In genomic region chr3:51997172-51997571, GRCh38 we compare ENCODE assay signal across 23 cellular contexts. TPM values are rescaled to one million over a fixed set of nuclear protein-coding genes. Genes with fewer than 3 reads are reported as not detected.
A peak's percentile ranks its signal among the peaks of the same experiment; 100 is the strongest.
DNase-seq lines count a peak whose midpoint lies in the region; ATAC-seq, FAIRE-seq and TF ChIP-seq lines count a peak whose summit lies in the region.
"Had no signal": no experiment of that assay in that cellular context is flagged by ENCODE, and none has a peak within 500 bp of the region (broad histone marks: within the 10 kb centered on the region; RNA-seq: fewer than 3 reads in every experiment).

No MANE protein-coding gene starts in this region.

- CTCF ChIA-PET in activated CD4-positive, alpha-beta T cell treated with anti-CD3 and anti-CD28 coated beads for 36 hours (lab: Charles Lee): interaction anchor here (1.4 kb wide), 1 partner anchor 342 kb away, joined by 6 read pairs; no protein-coding TSS in a partner anchor
- CTCF ChIA-PET in CD8-positive, alpha-beta memory T cell (lab: Charles Lee): no interaction called here
- CTCF ChIA-PET in K562 (lab: Yijun Ruan, JAX; ENCODE audit: low intra/inter-chr PET ratio): no interaction called here

- peak overlapping the region; percentile 1 for H3K27ac Mint-ChIP-seq in activated CD4-positive, alpha-beta T cell treated with anti-CD3 and anti-CD28 coated beads for 36 hours
- H3K27ac Mint-ChIP-seq in CD8-positive, alpha-beta memory T cell: peak overlapping the region in 3 of 8 donors; percentile 25 to 81 (median 33)
- peak overlapping the region; percentile 23 to 39 for H3K27ac Mint-ChIP-seq in natural killer cell
- H3K27ac Mint-ChIP-seq: activated naive CD4-positive, alpha-beta T cell treated with anti-CD3 and anti-CD28 coated beads for 36 hours had no signal

- in situ Hi-C loops in K562 (cut with MboI): no loop called here

- TF ChIP-seq RAD21 in K562 (CRISPR knock-in tag; conservative IDR thresholded peaks at IDR 0.05 in 1 of 2, IDR thresholded peaks at IDR 0.05 in 1 of 2): no peak

- TF ChIP-seq POLR2A in K562 (conservative IDR thresholded peaks at IDR 0.05): no peak

- H3K36me3 ChIP-seq in CD8-positive, alpha-beta memory T cell (ENCODE audit: insufficient read depth, low read length): peaks cover 17% of the 10 kb centered on the region
- peaks cover 30% of the 10 kb centered on the region for H3K36me3 ChIP-seq in K562 (ENCODE audit: control insufficient read depth, insufficient read depth, low read length)

- TF ChIP-seq EP300 in K562 (IDR thresholded peaks at IDR 0.05; ENCODE audit: low read length): no peak

- no peaks in the 10 kb centered on the region for H3K27me3 Mint-ChIP-seq in activated CD4-positive, alpha-beta T cell treated with anti-CD3 and anti-CD28 coated beads for 36 hours
- peaks cover 0 to 1% of the 10 kb centered on the region in 2 donors for H3K27me3 Mint-ChIP-seq in CD8-positive, alpha-beta memory T cell
- peaks cover 0 to 4% of the 10 kb centered on the region in 2 donors for H3K27me3 Mint-ChIP-seq in natural killer cell (ENCODE audit: low read depth in 2 of 2)
- H3K27me3 Mint-ChIP-seq: stimulated activated naive CD8-positive, alpha-beta T cell treated with anti-CD3 and anti-CD28 coated beads, Interleukin-15, Interleukin-2, amounts not matched to agents 100 ng/mL and 50 ng/mL, for 24 hours had no signal

- H3K79me2 ChIP-seq in K562 (ENCODE audit: control insufficient read depth, insufficient read depth, low read length): peaks cover 34% of the 10 kb centered on the region

- POLR2A ChIA-PET in activated CD4-positive, alpha-beta T cell treated with anti-CD3 and anti-CD28 coated beads for 36 hours (lab: Charles Lee): no interaction called here
- POLR2A ChIA-PET in CD8-positive, alpha-beta memory T cell (lab: Charles Lee): no interaction called here
- POLR2A ChIA-PET in K562 (lab: Yijun Ruan, JAX): no interaction called here

- peak overlapping the region; percentile 5 for H3K4me3 Mint-ChIP-seq in activated CD4-positive, alpha-beta T cell treated with anti-CD3 and anti-CD28 coated beads for 36 hours
- peak overlapping the region in 6 of 7 donors; percentile 49 to 79 (median 62) for H3K4me3 Mint-ChIP-seq in CD8-positive, alpha-beta memory T cell
- H3K4me3 Mint-ChIP-seq in natural killer cell: peak overlapping the region; percentile 70
- H3K4me3 Mint-ChIP-seq: activated naive CD4-positive, alpha-beta T cell treated with anti-CD3 and anti-CD28 coated beads for 36 hours; stimulated activated naive CD8-positive, alpha-beta T cell treated with anti-CD3 and anti-CD28 coated beads, Interleukin-15, Interleukin-2, amounts not matched to agents 100 ng/mL and 50 ng/mL, for 24 hours had no signal

- FAIRE-seq in K562 (lab: Jason Lieb, UNC): no peak

- BruUV-seq in K562 (replicated peaks; lab: Mats Ljungman, UMichigan): no TSS peak

- no peaks in the 10 kb centered on the region for H3K9me3 ChIP-seq in CD8-positive, alpha-beta memory T cell (ENCODE audit: low read length)
- 0 out of 2 replicates have a peak, but pooled peaks cover 3% of the 10 kb centered on the region for H3K9me3 ChIP-seq in K562 (replicated peaks; ENCODE audit: control insufficient read depth, insufficient read depth, low read depth, low read length)
- H3K9me3 ChIP-seq: colonic mucosa, heart right ventricle had no signal

- 75% methylated on average over 2 of the region's 2 CpGs for WGBS in K562 (ENCODE audit: insufficient coverage, low coverage, missing lambda C conversion rate)

- H3K9me3 Mint-ChIP-seq in activated CD4-positive, alpha-beta T cell treated with anti-CD3 and anti-CD28 coated beads for 36 hours (ENCODE audit: low read depth): no peaks in the 10 kb centered on the region
- no peaks in the 10 kb centered on the region for H3K9me3 Mint-ChIP-seq in CD8-positive, alpha-beta memory T cell
- H3K9me3 Mint-ChIP-seq in natural killer cell: no peaks in the 10 kb centered on the region
- H3K9me3 Mint-ChIP-seq: activated naive CD4-positive, alpha-beta T cell treated with anti-CD3 and anti-CD28 coated beads for 36 hours; stimulated activated naive CD8-positive, alpha-beta T cell treated with anti-CD3 and anti-CD28 coated beads, Interleukin-15, Interleukin-2, amounts not matched to agents 100 ng/mL and 50 ng/mL, for 24 hours had no signal

- H3K36me3 Mint-ChIP-seq in activated CD4-positive, alpha-beta T cell treated with anti-CD3 and anti-CD28 coated beads for 36 hours (ENCODE audit: low read depth): peaks cover 35% of the 10 kb centered on the region
- H3K36me3 Mint-ChIP-seq in CD8-positive, alpha-beta memory T cell: peaks cover 3 to 35% (median 5%) of the 10 kb centered on the region in 3 donors
- no peaks in the 10 kb centered on the region for H3K36me3 Mint-ChIP-seq in natural killer cell

- ATAC-seq in activated CD4-positive, alpha-beta T cell treated with anti-CD3 and anti-CD28 coated beads for 36 hours: no peak
- no peak for ATAC-seq in K562
- ATAC-seq in natural killer cell: no peak
- no peak for ATAC-seq in HG03520 (IDR thresholded peaks at IDR 0.05; ENCODE audit: unreplicated experiment)
- ATAC-seq in GM18498 (IDR thresholded peaks at IDR 0.05; ENCODE audit: unreplicated experiment): no peak
- ATAC-seq: heart right ventricle had no signal

- TF ChIP-seq CTCF in K562 (IDR thresholded peaks at IDR 0.05 in 2 of 3, conservative IDR thresholded peaks at IDR 0.05 in 1 of 3; ENCODE audit: insufficient read depth in 2 of 3, low read depth in 1 of 3, low read length in 3 of 3) (no peak), natural killer cell (IDR thresholded peaks at IDR 0.05) (no peak)

- intact Hi-C loops in activated CD4-positive, alpha-beta T cell treated with anti-CD3 and anti-CD28 coated beads for 36 hours (cut with DNase I, micrococcal nuclease): loop anchor here (5.0 to 10.0 kb wide), 5 partner anchors 225 to 1645 kb away; partner anchors contain the start of genes CYB561D2 (in 1 of the 2), DCP1A (in 1 of the 2), MANF (in 1 of the 2) and NPRL2 (in 1 of the 2)
- intact Hi-C loops in K562 (cut with micrococcal nuclease) (no loop called here), natural killer cell (cut with micrococcal nuclease) (no loop called here)

- H3K4me3 ChIP-seq in CD8-positive, alpha-beta memory T cell (ENCODE audit: low read length): no peak overlapping the region
- no peak overlapping the region for H3K4me3 ChIP-seq in K562
- H3K4me3 ChIP-seq: colonic mucosa, heart right ventricle, lung had no signal

- H3K4me1 Mint-ChIP-seq in activated CD4-positive, alpha-beta T cell treated with anti-CD3 and anti-CD28 coated beads for 36 hours: peaks cover 25% of the 10 kb centered on the region
- peaks cover 35 to 47% (median 45%) of the 10 kb centered on the region in 3 donors for H3K4me1 Mint-ChIP-seq in CD8-positive, alpha-beta memory T cell
- H3K4me1 Mint-ChIP-seq in natural killer cell: peaks cover 23 to 41% of the 10 kb centered on the region in 2 donors

- H3K4me2 ChIP-seq in K562 (ENCODE audit: insufficient read depth, low read length): no peak overlapping the region

- H3K4me1 ChIP-seq in CD8-positive, alpha-beta memory T cell (ENCODE audit: insufficient read depth, low read length): peaks cover 26% of the 10 kb centered on the region
- H3K4me1 ChIP-seq in K562 (replicated peaks in 1 of 2; ENCODE audit: control insufficient read depth in 2 of 2, insufficient read depth in 2 of 2, low read length in 2 of 2): peaks cover 32 to 43% of the 10 kb centered on the region in 2 experiments

- no peaks in the 10 kb centered on the region for H3K27me3 ChIP-seq in CD8-positive, alpha-beta memory T cell (ENCODE audit: insufficient read depth, low read length, poor library complexity, severe bottlenecking)
- H3K27me3 ChIP-seq in K562 (ENCODE audit: control insufficient read depth in 2 of 2, insufficient read depth in 2 of 2, low read length in 2 of 2): no peaks in the 10 kb centered on the region
- H3K27me3 ChIP-seq: colonic mucosa, heart right ventricle had no signal

- H3K9ac ChIP-seq in K562 (ENCODE audit: insufficient read depth in 1 of 2, low read depth in 2 of 2, low read length in 2 of 2): no peak overlapping the region

- H3K9me1 ChIP-seq in K562 (ENCODE audit: control insufficient read depth, insufficient read depth, low read length): no peaks in the 10 kb centered on the region

- H3K27ac ChIP-seq in CD8-positive, alpha-beta memory T cell (ENCODE audit: low read depth, low read length): no peak overlapping the region
- no peak overlapping the region for H3K27ac ChIP-seq in K562 (ENCODE audit: extremely low read depth, low read depth, low read length)
- H3K27ac ChIP-seq: colonic mucosa, heart right ventricle had no signal

- DNase-seq in activated CD4-positive, alpha-beta T cell treated with anti-CD3 and anti-CD28 coated beads for 36 hours: no peak
- DNase-seq in activated CD4-positive, alpha-beta T cell treated with anti-CD3 and anti-CD28 coated beads for 1 hour: no peak
- no peak for DNase-seq in CD8-positive, alpha-beta memory T cell
- DNase-seq in K562 (ENCODE audit: extremely low read depth in 1 of 4, low spot score in 3 of 4) (no peak), natural killer cell (no peak), putamen (ENCODE audit: low spot score) (no peak)
- DNase-seq: activated CD4-positive, CD25-positive, alpha-beta regulatory T cell treated with anti-CD3 and anti-CD28 coated beads, Interleukin-2, amount 50 U/mL, for 72 hours; activated naive CD4-positive, alpha-beta T cell treated with anti-CD3 and anti-CD28 coated beads for 36 hours; activated T-cell treated with anti-CD3 and anti-CD28 coated beads, Interleukin-2, amount 50 U/mL, for 48 hours; colonic mucosa; effector CD8-positive, alpha-beta T cell; foreskin fibroblast; GOT3; heart right ventricle; NCI-H1048; NCI-H1694 treated with DMSO at 0.1 percent for 48 hours; NCI-H524 treated with DMSO at 0.1 percent for 48 hours; NK-92 treated with Interleukin-12 subunit alpha and Interleukin-12 subunit beta, amount 100 ng/mL, for 24 hours; SIG-M5 had no signal

- peaks cover 6% of the 10 kb centered on the region; the same call in 1 of the 2 replicates for H4K20me1 ChIP-seq in K562 (replicated peaks; ENCODE audit: control insufficient read depth, insufficient read depth, low read length)

- no peak overlapping the region for H2AFZ ChIP-seq in K562 (ENCODE audit: low read depth, low read length)

RNA-seq across cellular contexts. Expression of gene RPL29, which starts 1.5 kb away (rescaled TPM):
- total RNA-seq in activated CD4-positive, alpha-beta T cell treated with anti-CD3 and anti-CD28 coated beads for 36 hours: 1,000 to 10,000 TPM; 1,975 to 2,071 TPM
- total RNA-seq in CD8-positive, alpha-beta memory T cell: 1,000 to 10,000 TPM; 1,367 to 1,382 TPM
- polyA plus RNA-seq in CD8-positive, alpha-beta memory T cell: 1,261 TPM
- total RNA-seq in K562 (2011; cell fraction: chromatin; rRNA removed; ENCODE audit: low replicate concordance): 184 and 350 TPM in 2 replicates
- 475 and 490 TPM in 2 replicates for total RNA-seq in K562 (2011; cell fraction: nucleolus; rRNA removed)
- total RNA-seq in K562 (2011; cell fraction: nucleoplasm; rRNA removed): 538 and 894 TPM in 2 replicates
- total RNA-seq in K562 (2014; rRNA removed) (1,104 and 1,143 TPM in 2 replicates), K562 (2014; rRNA removed; fragmentation: Illumina TruSeq; extraction: Trizol) (811 and 895 TPM in 2 replicates), K562 (2015; rRNA removed; fragmentation: Illumina TruSeq; extraction: Trizol) (1,065 and 1,147 TPM in 2 replicates), K562 (2021) (917 and 1,045 TPM in 2 replicates), natural killer cell (100 to 1,000 TPM; 486 to 819 (median 797) TPM)
- polyA plus RNA-seq in K562 (2011; rRNA removed) (1,156 and 1,373 TPM in 2 replicates), K562 (2014; fragmentation: Illumina TruSeq; extraction: Trizol) (1,281 and 1,602 TPM in 2 replicates), K562 (2014; fragmentation: Nextera tagmentation; extraction: Ambion mirVana) (100 to 1,000 TPM; 568 to 871 TPM), K562 (2014; rRNA removed) (1,326 and 1,475 TPM in 2 replicates)
- polyA plus RNA-seq in K562 (2011; cell fraction: cytosol; rRNA removed): 2,082 and 2,495 TPM in 2 replicates
- polyA plus RNA-seq in K562 (2011; cell fraction: nucleus; rRNA removed): 709 and 859 TPM in 2 replicates
- 1,411 and 1,997 TPM in 2 replicates for polyA plus RNA-seq in K562 (2012)
- 954 and 1,034 TPM in 2 replicates for polyA minus RNA-seq in K562 (2011; rRNA and poly(A)+ RNA removed)
- 628 and 690 TPM in 2 replicates for polyA minus RNA-seq in K562 (2011; cell fraction: cytosol; rRNA and poly(A)+ RNA removed)
- polyA minus RNA-seq in K562 (2011; cell fraction: nucleus; rRNA and poly(A)+ RNA removed): 177 and 303 TPM in 2 replicates

RNA-seq across cellular contexts. Expression of gene ACY1, which starts 13.8 kb away (rescaled TPM):
- total RNA-seq in activated CD4-positive, alpha-beta T cell treated with anti-CD3 and anti-CD28 coated beads for 36 hours: 10 to 100 TPM; 61.5 to 90.0 TPM
- 10 to 100 TPM; 46.1 to 49.0 TPM for total RNA-seq in CD8-positive, alpha-beta memory T cell
- 13.8 TPM for polyA plus RNA-seq in CD8-positive, alpha-beta memory T cell
- total RNA-seq in K562 (2011; cell fraction: chromatin; rRNA removed; ENCODE audit: low replicate concordance): 84.3 and 247 TPM in 2 replicates
- 195 and 196 TPM in 2 replicates for total RNA-seq in K562 (2011; cell fraction: nucleolus; rRNA removed)
- 130 and 134 TPM in 2 replicates for total RNA-seq in K562 (2011; cell fraction: nucleoplasm; rRNA removed)
- total RNA-seq in K562 (2014; rRNA removed) (118 and 179 TPM in 2 replicates), K562 (2014; rRNA removed; fragmentation: Illumina TruSeq; extraction: Trizol) (44.6 and 70.7 TPM in 2 replicates), K562 (2015; rRNA removed; fragmentation: Illumina TruSeq; extraction: Trizol) (93.2 and 96.9 TPM in 2 replicates), K562 (2021) (134 and 138 TPM in 2 replicates), natural killer cell (10 to 100 TPM in 2 of 3 donors, 1 to 10 TPM in 1; 8.4 to 19.5 (median 13.8) TPM)
- polyA plus RNA-seq in K562 (2011; rRNA removed) (104 and 144 TPM in 2 replicates), K562 (2014; fragmentation: Illumina TruSeq; extraction: Trizol) (123 and 129 TPM in 2 replicates), K562 (2014; fragmentation: Nextera tagmentation; extraction: Ambion mirVana) (100 to 1,000 TPM; 179 to 195 TPM), K562 (2014; rRNA removed) (128 and 136 TPM in 2 replicates)
- polyA plus RNA-seq in K562 (2011; cell fraction: cytosol; rRNA removed): 184 and 389 TPM in 2 replicates
- 211 and 337 TPM in 2 replicates for polyA plus RNA-seq in K562 (2011; cell fraction: nucleus; rRNA removed)
- polyA plus RNA-seq in K562 (2012): 145 and 205 TPM in 2 replicates
- polyA minus RNA-seq in K562 (2011; rRNA and poly(A)+ RNA removed): 63.4 and 90.9 TPM in 2 replicates
- 94.5 and 118 TPM in 2 replicates for polyA minus RNA-seq in K562 (2011; cell fraction: cytosol; rRNA and poly(A)+ RNA removed)
- polyA minus RNA-seq in K562 (2011; cell fraction: nucleus; rRNA and poly(A)+ RNA removed): 79.1 and 86.7 TPM in 2 replicates

RNA-seq across cellular contexts. Expression of gene ABHD14A, which starts 22.3 kb away (rescaled TPM):
- total RNA-seq in activated CD4-positive, alpha-beta T cell treated with anti-CD3 and anti-CD28 coated beads for 36 hours: 1 to 10 TPM; 6.3 to 7.5 TPM
- total RNA-seq in CD8-positive, alpha-beta memory T cell: 10 to 100 TPM; 14.4 to 16.0 TPM
- polyA plus RNA-seq in CD8-positive, alpha-beta memory T cell: 117 TPM
- total RNA-seq in K562 (2011; cell fraction: chromatin; rRNA removed; ENCODE audit: low replicate concordance): 1.7 and 7.0 TPM in 2 replicates
- 12.5 and 13.2 TPM in 2 replicates for total RNA-seq in K562 (2011; cell fraction: nucleolus; rRNA removed)
- total RNA-seq in K562 (2011; cell fraction: nucleoplasm; rRNA removed): 9.3 and 10.3 TPM in 2 replicates
- total RNA-seq in K562 (2014; rRNA removed) (8.4 and 12.2 TPM in 2 replicates), K562 (2014; rRNA removed; fragmentation: Illumina TruSeq; extraction: Trizol) (1.7 and 3.3 TPM in 2 replicates), K562 (2015; rRNA removed; fragmentation: Illumina TruSeq; extraction: Trizol) (7.7 and 8.3 TPM in 2 replicates), K562 (2021) (9.4 and 10.6 TPM in 2 replicates), natural killer cell (10 to 100 TPM; 12.0 to 14.7 (median 13.4) TPM)
- polyA plus RNA-seq in K562 (2011; rRNA removed) (6.6 and 10.5 TPM in 2 replicates), K562 (2014; fragmentation: Illumina TruSeq; extraction: Trizol) (7.1 and 8.4 TPM in 2 replicates), K562 (2014; fragmentation: Nextera tagmentation; extraction: Ambion mirVana) (1 to 10 TPM in 1 of 2 experiments, under 1 TPM in 1; 0.90 to 2.0 TPM), K562 (2014; rRNA removed) (9.6 and 14.0 TPM in 2 replicates)
- polyA plus RNA-seq in K562 (2011; cell fraction: cytosol; rRNA removed): 20.3 and 55.0 TPM in 2 replicates
- 5.8 and 7.5 TPM in 2 replicates for polyA plus RNA-seq in K562 (2011; cell fraction: nucleus; rRNA removed)
- polyA plus RNA-seq in K562 (2012): 10.5 and 14.1 TPM in 2 replicates
- 1.6 and 5.7 TPM in 2 replicates for polyA minus RNA-seq in K562 (2011; rRNA and poly(A)+ RNA removed)
- 4.3 and 7.0 TPM in 2 replicates for polyA minus RNA-seq in K562 (2011; cell fraction: cytosol; rRNA and poly(A)+ RNA removed)
- 0.54 and 0.78 TPM in 2 replicates for polyA minus RNA-seq in K562 (2011; cell fraction: nucleus; rRNA and poly(A)+ RNA removed)

RNA-seq across cellular contexts. Expression of gene ABHD14B, which starts 23.3 kb away (rescaled TPM):
- total RNA-seq in activated CD4-positive, alpha-beta T cell treated with anti-CD3 and anti-CD28 coated beads for 36 hours: 10 to 100 TPM; 62.4 to 65.0 TPM
- total RNA-seq in CD8-positive, alpha-beta memory T cell: 10 to 100 TPM; 56.1 to 56.7 TPM
- 97.2 TPM for polyA plus RNA-seq in CD8-positive, alpha-beta memory T cell
- 33.5 and 88.4 TPM in 2 replicates for total RNA-seq in K562 (2011; cell fraction: chromatin; rRNA removed; ENCODE audit: low replicate concordance)
- total RNA-seq in K562 (2011; cell fraction: nucleolus; rRNA removed): 69.5 and 79.0 TPM in 2 replicates
- 83.9 and 125 TPM in 2 replicates for total RNA-seq in K562 (2011; cell fraction: nucleoplasm; rRNA removed)
- total RNA-seq in K562 (2014; rRNA removed) (46.5 and 78.4 TPM in 2 replicates), K562 (2014; rRNA removed; fragmentation: Illumina TruSeq; extraction: Trizol) (27.4 and 28.3 TPM in 2 replicates), K562 (2015; rRNA removed; fragmentation: Illumina TruSeq; extraction: Trizol) (33.7 and 34.0 TPM in 2 replicates), K562 (2021) (65.2 and 68.0 TPM in 2 replicates), natural killer cell (10 to 100 TPM; 32.8 to 42.2 (median 34.2) TPM)
- polyA plus RNA-seq in K562 (2011; rRNA removed) (107 and 114 TPM in 2 replicates), K562 (2014; fragmentation: Illumina TruSeq; extraction: Trizol) (72.2 and 86.5 TPM in 2 replicates), K562 (2014; fragmentation: Nextera tagmentation; extraction: Ambion mirVana) (10 to 100 TPM; 10.6 to 11.7 TPM), K562 (2014; rRNA removed) (80.5 and 87.3 TPM in 2 replicates)
- polyA plus RNA-seq in K562 (2011; cell fraction: cytosol; rRNA removed): 153 and 233 TPM in 2 replicates
- polyA plus RNA-seq in K562 (2011; cell fraction: nucleus; rRNA removed): 82.3 and 118 TPM in 2 replicates
- polyA plus RNA-seq in K562 (2012): 58.2 and 103 TPM in 2 replicates
- 50.4 and 76.8 TPM in 2 replicates for polyA minus RNA-seq in K562 (2011; rRNA and poly(A)+ RNA removed)
- polyA minus RNA-seq in K562 (2011; cell fraction: cytosol; rRNA and poly(A)+ RNA removed): 38.9 and 39.4 TPM in 2 replicates
- polyA minus RNA-seq in K562 (2011; cell fraction: nucleus; rRNA and poly(A)+ RNA removed): 26.3 and 30.1 TPM in 2 replicates

RNA-seq across cellular contexts. Expression of gene PCBP4, which starts 29.9 kb away (rescaled TPM):
- 10 to 100 TPM; 12.5 to 13.6 TPM for total RNA-seq in activated CD4-positive, alpha-beta T cell treated with anti-CD3 and anti-CD28 coated beads for 36 hours
- total RNA-seq in CD8-positive, alpha-beta memory T cell: 10 to 100 TPM in 1 of 2 experiments, 1 to 10 TPM in 1; 9.7 to 12.5 TPM
- polyA plus RNA-seq in CD8-positive, alpha-beta memory T cell: 12.5 TPM
- total RNA-seq in K562 (2011; cell fraction: chromatin; rRNA removed; ENCODE audit: low replicate concordance): 3.7 and 14.0 TPM in 2 replicates
- 5.8 and 7.8 TPM in 2 replicates for total RNA-seq in K562 (2011; cell fraction: nucleolus; rRNA removed)
- total RNA-seq in K562 (2011; cell fraction: nucleoplasm; rRNA removed): 4.6 and 5.4 TPM in 2 replicates
- total RNA-seq in K562 (2014; rRNA removed): 4.6 and 4.9 TPM in 2 replicates
- total RNA-seq in K562 (2014; rRNA removed; fragmentation: Illumina TruSeq; extraction: Trizol): 0.73 and 0.93 TPM in 2 replicates
- total RNA-seq in K562 (2015; rRNA removed; fragmentation: Illumina TruSeq; extraction: Trizol): 1.6 and 2.1 TPM in 2 replicates
- 4.7 and 5.7 TPM in 2 replicates for total RNA-seq in K562 (2021)
- polyA plus RNA-seq in K562 (2011; rRNA removed): 3.1 and 5.5 TPM in 2 replicates
- 4.5 and 7.3 TPM in 2 replicates for polyA plus RNA-seq in K562 (2011; cell fraction: cytosol; rRNA removed)
- 15.9 and 21.8 TPM in 2 replicates for polyA plus RNA-seq in K562 (2011; cell fraction: nucleus; rRNA removed)
- 3.7 and 10.9 TPM in 2 replicates for polyA plus RNA-seq in K562 (2012)
- polyA plus RNA-seq in K562 (2014; fragmentation: Illumina TruSeq; extraction: Trizol): 2.6 and 4.7 TPM in 2 replicates
- under 1 TPM; 0.06 to 0.07 TPM for polyA plus RNA-seq in K562 (2014; fragmentation: Nextera tagmentation; extraction: Ambion mirVana)
- polyA plus RNA-seq in K562 (2014; rRNA removed): 5.8 and 6.4 TPM in 2 replicates
- 1.3 and 1.9 TPM in 2 replicates for polyA minus RNA-seq in K562 (2011; rRNA and poly(A)+ RNA removed)
- polyA minus RNA-seq in K562 (2011; cell fraction: cytosol; rRNA and poly(A)+ RNA removed): 1.4 and 1.6 TPM in 2 replicates
- polyA minus RNA-seq in K562 (2011; cell fraction: nucleus; rRNA and poly(A)+ RNA removed): 1.9 and 3.9 TPM in 2 replicates
- total RNA-seq in natural killer cell: 10 to 100 TPM; 15.0 to 24.7 (median 18.4) TPM

Comparison
In these comparisons a context has a peak if more than half of its experiments do, and no peak if none do; other contexts are left out.
1. H3K4me3 Mint-ChIP-seq: peak in every context shown above with its lines; median percentile 70 in natural killer cell; 62 in CD8-positive, alpha-beta memory T cell; 5 in activated CD4-positive, alpha-beta T cell treated with anti-CD3 and anti-CD28 coated beads for 36 hours.
2. intact Hi-C loops: an anchor here in activated CD4-positive, alpha-beta T cell treated with anti-CD3 and anti-CD28 coated beads for 36 hours (5.0 to 10.0 kb wide); none called in K562 and natural killer cell.